11 cellular contexts compared by ENCODE assay signal in genomic region chr6:4788953-4789584, GRCh38. TPM values are rescaled to one million over a fixed set of nuclear protein-coding genes. Genes with fewer than 3 reads are reported as not detected.
DNase-seq lines count a peak whose midpoint lies in the region; ATAC-seq, FAIRE-seq and TF ChIP-seq lines count a peak whose summit lies in the region.
"Had no signal": no experiment of that assay in that cellular context is flagged by ENCODE, and none has a peak within 500 bp of the region (broad histone marks: within the 10 kb centered on the region; RNA-seq: fewer than 3 reads in every experiment).

No MANE protein-coding gene starts in this region.

- H3K79me2 ChIP-seq in SK-N-SH (ENCODE audit: insufficient read depth): peaks cover 98% of the 10 kb centered on the region

- H3K36me3 ChIP-seq in endodermal cell (ENCODE audit: control insufficient read depth, insufficient read depth, low read length) (no peaks in the 10 kb centered on the region), SK-N-SH (replicated peaks in 1 of 2; ENCODE audit: control insufficient read depth in 1 of 2, insufficient read depth in 2 of 2, low read length in 1 of 2) (no peaks in the 10 kb centered on the region)

- peaks cover 9% of the 10 kb centered on the region for H3K36me3 Mint-ChIP-seq in endodermal cell (ENCODE audit: low read depth)

- H3K9me3 ChIP-seq in endodermal cell (ENCODE audit: control insufficient read depth, low read length) (peaks cover 5% of the 10 kb centered on the region), SK-N-SH (no peaks in the 10 kb centered on the region)

- WGBS in endodermal cell (ENCODE audit: insufficient coverage in 1 of 2, insufficient read length in 1 of 2), 2 experiments: 83 to 87% methylated on average over 11 to 16 of the region's 16 CpGs
- 98% methylated on average over 13 of the region's 16 CpGs for WGBS in SK-N-SH (ENCODE audit: low lambda C conversion rate)

- H3K27ac ChIP-seq in endodermal cell (ENCODE audit: low read depth, low read length) (no peak overlapping the region), SK-N-SH (ENCODE audit: low read depth in 2 of 2, low read length in 1 of 2) (no peak overlapping the region)
- H3K27ac ChIP-seq: epithelial cell of prostate had no signal

- DNase-seq in GM12891 (ENCODE audit: insufficient read length, low spot score) (no peak), endodermal cell (peak; percentile 78), SK-N-SH (no peak), retina (no peak), NOMO-1 (lab: John Stamatoyannopoulos, UW; ENCODE audit: unreplicated experiment in 2 of 2) (no peak)
- DNase-seq in activated naive CD4-positive, alpha-beta T cell treated with Interleukin-2 at 50 U/mL for 16 hours: no peak

- H4K20me1 ChIP-seq in SK-N-SH (ENCODE audit: insufficient read depth): peaks cover 76% of the 10 kb centered on the region

- H3K27ac Mint-ChIP-seq in endodermal cell: no peak overlapping the region

- no peak overlapping the region for H3K4me3 Mint-ChIP-seq in endodermal cell
- H3K4me3 Mint-ChIP-seq: activated T-helper 17 cell treated with anti-CD3 and anti-CD28 coated beads, Interleukin-2, amount 50 U/mL, for 72 hours had no signal

- no peak overlapping the region for H3K4me2 ChIP-seq in SK-N-SH

- no peaks in the 10 kb centered on the region for H3K9me2 ChIP-seq in SK-N-SH

- H3K27me3 Mint-ChIP-seq in endodermal cell (ENCODE audit: insufficient read depth): peaks cover 17% of the 10 kb centered on the region
- H3K27me3 Mint-ChIP-seq: activated T-helper 17 cell treated with anti-CD3 and anti-CD28 coated beads, Interleukin-2, amount 50 U/mL, for 72 hours had no signal

- FAIRE-seq in GM12891 (lab: Jason Lieb, UNC): peak; percentile 85
- FAIRE-seq: D721Med had no signal

- TF ChIP-seq EP300 in SK-N-SH (IDR thresholded peaks at IDR 0.05; ENCODE audit: borderline replicate concordance in 1 of 2, low read depth in 1 of 2, low read length in 1 of 2): no peak

- no peaks in the 10 kb centered on the region for H3K27me3 ChIP-seq in endodermal cell (ENCODE audit: control insufficient read depth, insufficient read depth, low read length, poor library complexity, severe bottlenecking)
- H3K27me3 ChIP-seq in SK-N-SH (ENCODE audit: insufficient read depth): no peaks in the 10 kb centered on the region

- no peak for TF ChIP-seq RAD21 in SK-N-SH (IDR thresholded peaks at IDR 0.05; ENCODE audit: low read length)

- no peak for TF ChIP-seq POLR2A in GM12891 (IDR thresholded peaks at IDR 0.05; ENCODE audit: low read depth, low read length)

- H3F3A ChIP-seq in SK-N-SH (replicated peaks; ENCODE audit: insufficient read depth): no peaks in the 10 kb centered on the region

- TF ChIP-seq CTCF in endodermal cell (conservative IDR thresholded peaks at IDR 0.05) (peak; percentile 69), SK-N-SH (IDR thresholded peaks at IDR 0.05) (no peak)

- no peak overlapping the region for H2AFZ ChIP-seq in SK-N-SH (ENCODE audit: low read depth)

- peak; percentile 84 for ATAC-seq in GM21367 (IDR thresholded peaks at IDR 0.05; ENCODE audit: unreplicated experiment)
- peak; percentile 88 for ATAC-seq in HG03103 (IDR thresholded peaks at IDR 0.05; ENCODE audit: low read depth, unreplicated experiment)
- ATAC-seq: activated T-helper 17 cell treated with anti-CD3 and anti-CD28 coated beads, Interleukin-2, amount 50 U/mL, for 72 hours had no signal

- H3K4me1 ChIP-seq in endodermal cell (ENCODE audit: control insufficient read depth, insufficient read depth, low read length) (peaks cover 11% of the 10 kb centered on the region), SK-N-SH (ENCODE audit: control insufficient read depth in 1 of 2, insufficient read depth in 2 of 2, low read depth in 1 of 2, low read length in 1 of 2) (no peaks in the 10 kb centered on the region; a peak in 1 of 4 replicates)

- peaks cover 2% of the 10 kb centered on the region for H3K9me3 Mint-ChIP-seq in endodermal cell
- H3K9me3 Mint-ChIP-seq: activated T-helper 17 cell treated with anti-CD3 and anti-CD28 coated beads, Interleukin-2, amount 50 U/mL, for 72 hours had no signal

- POLR2A ChIA-PET in SK-N-SH (lab: Yijun Ruan, JAX): no interaction called here

- H3K4me1 Mint-ChIP-seq in endodermal cell: peaks cover 40% of the 10 kb centered on the region

- CTCF ChIA-PET in SK-N-SH (lab: Yijun Ruan, JAX): interaction anchor here (1.2 kb wide), 1 partner anchor 11 kb away, joined by 3 read pairs; no protein-coding TSS in a partner anchor

- no peak overlapping the region for H3K9ac ChIP-seq in endodermal cell (ENCODE audit: extremely low read depth, low read length, poor library complexity, severe bottlenecking)
- H3K9ac ChIP-seq in SK-N-SH: no peak overlapping the region

- no peak overlapping the region for H3K4me3 ChIP-seq in endodermal cell (ENCODE audit: low read length)
- H3K4me3 ChIP-seq in SK-N-SH (ENCODE audit: low read depth in 2 of 2, low read length in 1 of 2): no peak overlapping the region

TF ChIP-seq in GM12891, 5 proteins besides CTCF, POLR2A, EP300 and RAD21:
- TF ChIP-seq SPI1 (IDR thresholded peaks at IDR 0.05; ENCODE audit: low read depth, low read length) (peak; percentile 22; the same call in 1 of the 2 replicates), TAF1 (IDR thresholded peaks at IDR 0.05; ENCODE audit: low read depth, low read length) (no peak), PAX5 (IDR thresholded peaks at IDR 0.05; ENCODE audit: insufficient read depth, low read length, severe bottlenecking) (peak; percentile 95)

TF ChIP-seq in SK-N-SH, 30 proteins besides CTCF, POLR2A, EP300 and RAD21:
- no peak for TF ChIP-seq POLR2AphosphoS5 (IDR thresholded peaks at IDR 0.05; ENCODE audit: low read depth, low read length)
- TF ChIP-seq SIN3A (IDR thresholded peaks at IDR 0.05; ENCODE audit: borderline replicate concordance, low read depth, low read length): no peak
- no peak for TF ChIP-seq REST (IDR thresholded peaks at IDR 0.05; ENCODE audit: low read depth, low read length)
- TF ChIP-seq IRF3 (IDR thresholded peaks at IDR 0.05; ENCODE audit: low read depth, low read length): no peak
- TF ChIP-seq CHD2 (IDR thresholded peaks at IDR 0.05; ENCODE audit: low read length, partially characterized antibody): no peak

RNA-seq across cellular contexts. Expression of gene CDYL, which starts 12.9 kb away (rescaled TPM):
- polyA plus RNA-seq in GM12891 (2012; ENCODE audit: low read depth, missing spikeins): 11.3 TPM
- total RNA-seq in endodermal cell: 10 to 100 TPM; 55.1 to 58.2 TPM
- 36.5 TPM for polyA plus RNA-seq in endodermal cell (2013, experiment 1 of 2)
- polyA plus RNA-seq in endodermal cell (2013, experiment 2 of 2): 33.5 TPM
- 13.3 and 14.3 TPM in 2 replicates for polyA plus RNA-seq in SK-N-SH (2012; rRNA removed)
- 16.0 and 16.6 TPM in 2 replicates for polyA plus RNA-seq in SK-N-SH (2012; cell fraction: cytosol; rRNA removed)
- polyA plus RNA-seq in SK-N-SH (2012; cell fraction: nucleus; rRNA removed): 12.9 and 16.3 TPM in 2 replicates
